In the genomic region with DNA sequence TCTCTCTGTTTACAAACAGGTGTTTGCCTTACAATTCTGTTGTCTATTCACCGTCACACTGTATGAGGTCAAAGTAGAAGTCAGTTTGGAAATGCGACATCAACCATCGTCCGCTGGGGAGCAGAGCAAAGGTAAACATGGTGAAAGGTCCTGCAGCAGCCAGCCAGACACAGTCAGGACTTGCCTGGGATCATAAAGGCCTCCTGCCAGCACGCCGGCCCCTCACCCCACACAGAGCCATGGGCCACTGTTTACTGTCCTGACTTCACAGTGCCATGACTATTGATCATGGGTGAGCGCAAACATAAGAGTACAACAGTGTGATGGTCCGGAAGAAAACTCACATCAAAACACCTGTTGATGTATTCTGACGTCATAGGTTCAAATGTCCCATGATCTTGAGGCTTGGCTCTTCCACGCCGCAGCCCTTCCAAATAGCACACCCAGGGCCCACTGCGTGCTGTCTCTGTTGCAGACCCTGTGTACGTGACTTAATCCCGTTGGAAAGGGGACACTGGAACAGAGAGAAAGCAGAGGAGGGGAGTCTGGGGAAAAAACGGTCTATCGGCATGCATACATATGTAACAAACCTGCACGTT, we compare ENCODE assay signal across 1 cellular context.
TF ChIP-seq lines count a peak whose summit lies in the region.

No MANE protein-coding gene starts in this region.

TF ChIP-seq in HepG2, 621 proteins besides CTCF, POLR2A, EP300 and RAD21 (continued from another document and continues in another):
- TF ChIP-seq PITX1 (CRISPR knock-in tag; IDR thresholded peaks at IDR 0.05) (peak; percentile 98), LCORL (IDR thresholded peaks at IDR 0.05) (no peak), LCORL (CRISPR knock-in tag; IDR thresholded peaks at IDR 0.05) (peak; percentile 100), ZNF446 (CRISPR knock-in tag; IDR thresholded peaks at IDR 0.05) (peak; percentile 51; the same call in 1 of the 2 replicates), CREM (IDR thresholded peaks at IDR 0.05) (peak; percentile 97), CREM (CRISPR knock-in tag; IDR thresholded peaks at IDR 0.05) (no peak), MIER2 (CRISPR knock-in tag; IDR thresholded peaks at IDR 0.05) (peak; percentile 90), HDAC6 (IDR thresholded peaks at IDR 0.05; ENCODE audit: low read depth, low read length) (no peak), MIER3 (CRISPR knock-in tag; IDR thresholded peaks at IDR 0.05; ENCODE audit: borderline replicate concordance) (peak; percentile 99), WIZ (CRISPR knock-in tag; IDR thresholded peaks at IDR 0.05) (peak; percentile 94), TBP (CRISPR knock-in tag; IDR thresholded peaks at IDR 0.05) (0 out of 2 replicates have a peak, but pooled peaks have one; percentile 67), PPARG (CRISPR knock-in tag; conservative IDR thresholded peaks at IDR 0.05) (peak; percentile 99), ZNF816 (CRISPR knock-in tag; IDR thresholded peaks at IDR 0.05; ENCODE audit: borderline replicate concordance) (peak; percentile 96; the same call in 1 of the 2 replicates), FOSL2 (CRISPR knock-in tag; IDR thresholded peaks at IDR 0.05) (peak; percentile 91), GTF2F1 (IDR thresholded peaks at IDR 0.05; ENCODE audit: low read length) (no peak), PAX8 (CRISPR knock-in tag; IDR thresholded peaks at IDR 0.05; ENCODE audit: borderline replicate concordance) (no peak), MAZ (IDR thresholded peaks at IDR 0.05; ENCODE audit: borderline replicate concordance, low read depth, low read length) (0 out of 2 replicates have a peak, but pooled peaks have one; percentile 27), MAZ (CRISPR knock-in tag; IDR thresholded peaks at IDR 0.05; ENCODE audit: low read depth) (peak; percentile 71; the same call in 1 of the 2 replicates), NKX3-1 (CRISPR knock-in tag; IDR thresholded peaks at IDR 0.05) (no peak; the same call in 1 of the 2 replicates), ZNF780A (CRISPR knock-in tag; IDR thresholded peaks at IDR 0.05) (no peak; the same call in 1 of the 2 replicates), MTF2 (CRISPR knock-in tag; IDR thresholded peaks at IDR 0.05; ENCODE audit: borderline replicate concordance) (0 out of 2 replicates have a peak, but pooled peaks have one; percentile 68), IKZF4 (CRISPR knock-in tag; IDR thresholded peaks at IDR 0.05; ENCODE audit: borderline replicate concordance, low read depth, not compliant biosample characterization) (no peak), HOXD1 (CRISPR knock-in tag; IDR thresholded peaks at IDR 0.05) (peak; percentile 93), FOXP1 (IDR thresholded peaks at IDR 0.05) (peak; percentile 96), FOXP1 (CRISPR knock-in tag; IDR thresholded peaks at IDR 0.05) (peak; percentile 99), TCF12 (IDR thresholded peaks at IDR 0.05) (no peak), TCF12 (CRISPR knock-in tag; IDR thresholded peaks at IDR 0.05) (peak; percentile 99), ZZZ3 (CRISPR knock-in tag; IDR thresholded peaks at IDR 0.05; ENCODE audit: borderline replicate concordance) (0 out of 2 replicates have a peak, but pooled peaks have one; percentile 15), TBX2 (CRISPR knock-in tag; IDR thresholded peaks at IDR 0.05; ENCODE audit: borderline replicate concordance) (peak; percentile 99), MYNN (CRISPR knock-in tag; IDR thresholded peaks at IDR 0.05; ENCODE audit: low read depth) (0 out of 2 replicates have a peak, but pooled peaks have one; percentile 57), TBL1XR1 (IDR thresholded peaks at IDR 0.05; ENCODE audit: borderline replicate concordance, low read length, partially characterized antibody) (peak; percentile 98), ZFP36L1 (CRISPR knock-in tag; IDR thresholded peaks at IDR 0.05) (peak; percentile 97), FOSL1 (CRISPR knock-in tag; IDR thresholded peaks at IDR 0.05; ENCODE audit: borderline replicate concordance) (peak; percentile 53; the same call in 1 of the 2 replicates), AHR (CRISPR knock-in tag; IDR thresholded peaks at IDR 0.05) (0 out of 2 replicates have a peak, but pooled peaks have one; percentile 92), ZSCAN9 (CRISPR knock-in tag; IDR thresholded peaks at IDR 0.05; ENCODE audit: borderline replicate concordance) (no peak; the same call in 1 of the 2 replicates), SP2 (CRISPR knock-in tag; IDR thresholded peaks at IDR 0.05) (no peak), ZNF552 (CRISPR knock-in tag; IDR thresholded peaks at IDR 0.05; ENCODE audit: borderline replicate concordance) (0 out of 2 replicates have a peak, but pooled peaks have one; percentile 87), BRD4 (CRISPR knock-in tag; IDR thresholded peaks at IDR 0.05) (peak; percentile 94; the same call in 1 of the 2 replicates), THYN1 (CRISPR knock-in tag; IDR thresholded peaks at IDR 0.05; ENCODE audit: borderline replicate concordance, low read depth) (no peak), NFIB (CRISPR knock-in tag; IDR thresholded peaks at IDR 0.05; ENCODE audit: borderline replicate concordance) (no peak), GPN1 (CRISPR knock-in tag; IDR thresholded peaks at IDR 0.05; ENCODE audit: borderline replicate concordance) (no peak; the same call in 1 of the 2 replicates), ZNF724P (CRISPR knock-in tag; IDR thresholded peaks at IDR 0.05; ENCODE audit: borderline replicate concordance) (peak; percentile 89; the same call in 1 of the 2 replicates), NFKB2 (CRISPR knock-in tag; IDR thresholded peaks at IDR 0.05; ENCODE audit: borderline replicate concordance) (peak; percentile 98), MTA1 (CRISPR knock-in tag; IDR thresholded peaks at IDR 0.05; ENCODE audit: borderline replicate concordance) (peak; percentile 99), ZNF460 (CRISPR knock-in tag; IDR thresholded peaks at IDR 0.05; ENCODE audit: borderline replicate concordance) (peak; percentile 75; the same call in 1 of the 2 replicates), ZNF891 (CRISPR knock-in tag; IDR thresholded peaks at IDR 0.05) (peak; percentile 91), HIVEP1 (CRISPR knock-in tag; IDR thresholded peaks at IDR 0.05) (peak; percentile 91)
- TF ChIP-seq, protein P1, sequence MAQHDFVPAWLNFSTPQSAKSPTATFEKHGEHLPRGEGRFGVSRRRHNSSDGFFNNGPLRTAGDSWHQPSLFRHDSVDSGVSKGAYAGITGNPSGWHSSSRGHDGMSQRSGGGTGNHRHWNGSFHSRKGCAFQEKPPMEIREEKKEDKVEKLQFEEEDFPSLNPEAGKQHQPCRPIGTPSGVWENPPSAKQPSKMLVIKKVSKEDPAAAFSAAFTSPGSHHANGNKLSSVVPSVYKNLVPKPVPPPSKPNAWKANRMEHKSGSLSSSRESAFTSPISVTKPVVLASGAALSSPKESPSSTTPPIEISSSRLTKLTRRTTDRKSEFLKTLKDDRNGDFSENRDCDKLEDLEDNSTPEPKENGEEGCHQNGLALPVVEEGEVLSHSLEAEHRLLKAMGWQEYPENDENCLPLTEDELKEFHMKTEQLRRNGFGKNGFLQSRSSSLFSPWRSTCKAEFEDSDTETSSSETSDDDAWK (CRISPR knock-in tag; IDR thresholded peaks at IDR 0.05) = no peak
- TF ChIP-seq, protein P2, sequence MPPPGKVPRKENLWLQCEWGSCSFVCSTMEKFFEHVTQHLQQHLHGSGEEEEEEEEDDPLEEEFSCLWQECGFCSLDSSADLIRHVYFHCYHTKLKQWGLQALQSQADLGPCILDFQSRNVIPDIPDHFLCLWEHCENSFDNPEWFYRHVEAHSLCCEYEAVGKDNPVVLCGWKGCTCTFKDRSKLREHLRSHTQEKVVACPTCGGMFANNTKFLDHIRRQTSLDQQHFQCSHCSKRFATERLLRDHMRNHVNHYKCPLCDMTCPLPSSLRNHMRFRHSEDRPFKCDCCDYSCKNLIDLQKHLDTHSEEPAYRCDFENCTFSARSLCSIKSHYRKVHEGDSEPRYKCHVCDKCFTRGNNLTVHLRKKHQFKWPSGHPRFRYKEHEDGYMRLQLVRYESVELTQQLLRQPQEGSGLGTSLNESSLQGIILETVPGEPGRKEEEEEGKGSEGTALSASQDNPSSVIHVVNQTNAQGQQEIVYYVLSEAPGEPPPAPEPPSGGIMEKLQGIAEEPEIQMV (CRISPR knock-in tag; IDR thresholded peaks at IDR 0.05; ENCODE audit: low read depth) = peak; percentile 96
- TF ChIP-seq, protein P3, sequence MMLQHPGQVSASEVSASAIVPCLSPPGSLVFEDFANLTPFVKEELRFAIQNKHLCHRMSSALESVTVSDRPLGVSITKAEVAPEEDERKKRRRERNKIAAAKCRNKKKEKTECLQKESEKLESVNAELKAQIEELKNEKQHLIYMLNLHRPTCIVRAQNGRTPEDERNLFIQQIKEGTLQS (CRISPR knock-in tag; IDR thresholded peaks at IDR 0.05) = peak; percentile 77; the same call in 1 of the 2 replicates
- TF ChIP-seq, protein P4, sequence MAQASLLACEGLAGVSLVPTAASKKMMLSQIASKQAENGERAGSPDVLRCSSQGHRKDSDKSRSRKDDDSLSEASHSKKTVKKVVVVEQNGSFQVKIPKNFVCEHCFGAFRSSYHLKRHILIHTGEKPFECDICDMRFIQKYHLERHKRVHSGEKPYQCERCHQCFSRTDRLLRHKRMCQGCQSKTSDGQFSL (CRISPR knock-in tag; IDR thresholded peaks at IDR 0.05) = peak; percentile 77; the same call in 1 of the 2 replicates
- TF ChIP-seq, protein P5, sequence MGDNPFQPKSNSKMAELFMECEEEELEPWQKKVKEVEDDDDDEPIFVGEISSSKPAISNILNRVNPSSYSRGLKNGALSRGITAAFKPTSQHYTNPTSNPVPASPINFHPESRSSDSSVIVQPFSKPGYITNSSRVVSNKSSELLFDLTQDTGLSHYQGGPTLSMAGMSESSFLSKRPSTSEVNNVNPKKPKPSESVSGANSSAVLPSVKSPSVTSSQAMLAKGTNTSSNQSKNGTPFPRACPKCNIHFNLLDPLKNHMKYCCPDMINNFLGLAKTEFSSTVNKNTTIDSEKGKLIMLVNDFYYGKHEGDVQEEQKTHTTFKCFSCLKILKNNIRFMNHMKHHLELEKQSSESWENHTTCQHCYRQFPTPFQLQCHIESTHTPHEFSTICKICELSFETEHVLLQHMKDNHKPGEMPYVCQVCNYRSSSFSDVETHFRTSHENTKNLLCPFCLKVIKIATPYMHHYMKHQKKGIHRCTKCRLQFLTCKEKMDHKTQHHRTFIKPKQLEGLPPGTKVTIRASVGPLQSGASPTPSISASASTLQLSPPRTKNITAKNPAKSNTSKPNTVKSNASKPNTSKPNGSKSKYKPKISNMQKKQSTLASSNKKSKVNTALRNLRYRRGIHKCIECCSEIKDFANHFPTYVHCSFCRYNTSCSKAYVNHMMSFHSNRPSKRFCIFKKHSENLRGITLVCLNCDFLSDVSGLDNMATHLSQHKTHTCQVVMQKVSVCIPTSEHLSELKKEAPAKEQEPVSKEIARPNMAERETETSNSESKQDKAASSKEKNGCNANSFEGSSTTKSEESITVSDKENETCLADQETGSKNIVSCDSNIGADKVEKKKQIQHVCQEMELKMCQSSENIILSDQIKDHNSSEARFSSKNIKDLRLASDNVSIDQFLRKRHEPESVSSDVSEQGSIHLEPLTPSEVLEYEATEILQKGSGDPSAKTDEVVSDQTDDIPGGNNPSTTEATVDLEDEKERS (CRISPR knock-in tag; IDR thresholded peaks at IDR 0.05) = peak; percentile 99
- TF ChIP-seq, protein P6, sequence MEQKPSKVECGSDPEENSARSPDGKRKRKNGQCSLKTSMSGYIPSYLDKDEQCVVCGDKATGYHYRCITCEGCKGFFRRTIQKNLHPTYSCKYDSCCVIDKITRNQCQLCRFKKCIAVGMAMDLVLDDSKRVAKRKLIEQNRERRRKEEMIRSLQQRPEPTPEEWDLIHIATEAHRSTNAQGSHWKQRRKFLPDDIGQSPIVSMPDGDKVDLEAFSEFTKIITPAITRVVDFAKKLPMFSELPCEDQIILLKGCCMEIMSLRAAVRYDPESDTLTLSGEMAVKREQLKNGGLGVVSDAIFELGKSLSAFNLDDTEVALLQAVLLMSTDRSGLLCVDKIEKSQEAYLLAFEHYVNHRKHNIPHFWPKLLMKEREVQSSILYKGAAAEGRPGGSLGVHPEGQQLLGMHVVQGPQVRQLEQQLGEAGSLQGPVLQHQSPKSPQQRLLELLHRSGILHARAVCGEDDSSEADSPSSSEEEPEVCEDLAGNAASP (CRISPR knock-in tag; IDR thresholded peaks at IDR 0.05; ENCODE audit: borderline replicate concordance) = peak; percentile 89
- TF ChIP-seq, protein P7, sequence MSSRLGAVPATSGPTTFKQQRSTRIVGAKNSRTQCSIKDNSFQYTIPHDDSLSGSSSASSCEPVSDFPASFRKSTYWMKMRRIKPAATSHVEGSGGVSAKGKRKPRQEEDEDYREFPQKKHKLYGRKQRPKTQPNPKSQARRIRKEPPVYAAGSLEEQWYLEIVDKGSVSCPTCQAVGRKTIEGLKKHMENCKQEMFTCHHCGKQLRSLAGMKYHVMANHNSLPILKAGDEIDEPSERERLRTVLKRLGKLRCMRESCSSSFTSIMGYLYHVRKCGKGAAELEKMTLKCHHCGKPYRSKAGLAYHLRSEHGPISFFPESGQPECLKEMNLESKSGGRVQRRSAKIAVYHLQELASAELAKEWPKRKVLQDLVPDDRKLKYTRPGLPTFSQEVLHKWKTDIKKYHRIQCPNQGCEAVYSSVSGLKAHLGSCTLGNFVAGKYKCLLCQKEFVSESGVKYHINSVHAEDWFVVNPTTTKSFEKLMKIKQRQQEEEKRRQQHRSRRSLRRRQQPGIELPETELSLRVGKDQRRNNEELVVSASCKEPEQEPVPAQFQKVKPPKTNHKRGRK (CRISPR knock-in tag; IDR thresholded peaks at IDR 0.05) = 0 out of 2 replicates have a peak, but pooled peaks have one; percentile 21
- TF ChIP-seq, protein P8, sequence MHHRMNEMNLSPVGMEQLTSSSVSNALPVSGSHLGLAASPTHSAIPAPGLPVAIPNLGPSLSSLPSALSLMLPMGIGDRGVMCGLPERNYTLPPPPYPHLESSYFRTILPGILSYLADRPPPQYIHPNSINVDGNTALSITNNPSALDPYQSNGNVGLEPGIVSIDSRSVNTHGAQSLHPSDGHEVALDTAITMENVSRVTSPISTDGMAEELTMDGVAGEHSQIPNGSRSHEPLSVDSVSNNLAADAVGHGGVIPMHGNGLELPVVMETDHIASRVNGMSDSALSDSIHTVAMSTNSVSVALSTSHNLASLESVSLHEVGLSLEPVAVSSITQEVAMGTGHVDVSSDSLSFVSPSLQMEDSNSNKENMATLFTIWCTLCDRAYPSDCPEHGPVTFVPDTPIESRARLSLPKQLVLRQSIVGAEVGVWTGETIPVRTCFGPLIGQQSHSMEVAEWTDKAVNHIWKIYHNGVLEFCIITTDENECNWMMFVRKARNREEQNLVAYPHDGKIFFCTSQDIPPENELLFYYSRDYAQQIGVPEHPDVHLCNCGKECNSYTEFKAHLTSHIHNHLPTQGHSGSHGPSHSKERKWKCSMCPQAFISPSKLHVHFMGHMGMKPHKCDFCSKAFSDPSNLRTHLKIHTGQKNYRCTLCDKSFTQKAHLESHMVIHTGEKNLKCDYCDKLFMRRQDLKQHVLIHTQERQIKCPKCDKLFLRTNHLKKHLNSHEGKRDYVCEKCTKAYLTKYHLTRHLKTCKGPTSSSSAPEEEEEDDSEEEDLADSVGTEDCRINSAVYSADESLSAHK (CRISPR knock-in tag; IDR thresholded peaks at IDR 0.05; ENCODE audit: borderline replicate concordance) = no peak
- TF ChIP-seq, protein P9, sequence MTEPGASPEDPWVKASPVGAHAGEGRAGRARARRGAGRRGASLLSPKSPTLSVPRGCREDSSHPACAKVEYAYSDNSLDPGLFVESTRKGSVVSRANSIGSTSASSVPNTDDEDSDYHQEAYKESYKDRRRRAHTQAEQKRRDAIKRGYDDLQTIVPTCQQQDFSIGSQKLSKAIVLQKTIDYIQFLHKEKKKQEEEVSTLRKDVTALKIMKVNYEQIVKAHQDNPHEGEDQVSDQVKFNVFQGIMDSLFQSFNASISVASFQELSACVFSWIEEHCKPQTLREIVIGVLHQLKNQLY (CRISPR knock-in tag; IDR thresholded peaks at IDR 0.05) = peak; percentile 98
